1 cellular context compared by ENCODE assay signal in genomic region chr19:38320969-38321339, GRCh38.
TF ChIP-seq lines count a peak whose summit lies in the region.

No MANE protein-coding gene starts in this region.

TF ChIP-seq in WTC11, 78 proteins besides CTCF, POLR2A, EP300 and RAD21 (continued from another document):
- TF ChIP-seq NFYB (CRISPR knock-in tag; conservative IDR thresholded peaks at IDR 0.05; ENCODE audit: low read depth) (no peak), ZBTB21 (CRISPR knock-in tag; IDR thresholded peaks at IDR 0.05; ENCODE audit: borderline replicate concordance) (no peak), CREB1 (CRISPR knock-in tag; IDR thresholded peaks at IDR 0.05) (no peak)
